In genomic region chr15:43799209-43799944, GRCh38 we compare ENCODE assay signal across 8 cellular contexts. TPM values are rescaled to one million over a fixed set of nuclear protein-coding genes. Genes with fewer than 3 reads are reported as not detected.
DNase-seq lines count a peak whose midpoint lies in the region; FAIRE-seq and TF ChIP-seq lines count a peak whose summit lies in the region.

No MANE protein-coding gene starts in this region.

- CTCF ChIA-PET in Caco-2 (lab: Charles Lee): no interaction called here

- peak overlapping the region; percentile 98 for H3K4me3 Mint-ChIP-seq in Caco-2 (ENCODE audit: unreplicated experiment)
- peak overlapping the region; percentile 100 for H3K4me3 Mint-ChIP-seq in astrocyte (ENCODE audit: unreplicated experiment)

- no peaks in the 10 kb centered on the region for H3K9me2 ChIP-seq in neural cell (ENCODE audit: insufficient read depth, low read length)

- H3K27me3 ChIP-seq in Caco-2 (replicated peaks; ENCODE audit: control insufficient read depth, insufficient read depth, low read length) (no peaks in the 10 kb centered on the region), astrocyte (ENCODE audit: insufficient read depth, low read length) (no peaks in the 10 kb centered on the region), neural cell (ENCODE audit: insufficient read depth, low read depth, low read length) (no peaks in the 10 kb centered on the region)

- FAIRE-seq in astrocyte (lab: Jason Lieb, UNC): no peak

- no TSS peak for BruUV-seq in Caco-2 (replicated peaks; lab: Mats Ljungman, UMichigan)

- H3K9ac ChIP-seq in astrocyte (ENCODE audit: low read length): no peak overlapping the region
- no peak overlapping the region for H3K9ac ChIP-seq in neural cell (ENCODE audit: low read length)

- no peak for TF ChIP-seq CTCF in Caco-2 (IDR thresholded peaks at IDR 0.05; ENCODE audit: insufficient read depth in 1 of 2, low read depth in 1 of 2, low read length in 1 of 2, severe bottlenecking in 1 of 2, unreplicated experiment in 1 of 2)
- no peak for TF ChIP-seq CTCF in astrocyte (IDR thresholded peaks at IDR 0.05; ENCODE audit: insufficient read depth, low read depth, low read length)
- TF ChIP-seq CTCF in neural cell (IDR thresholded peaks at IDR 0.05; ENCODE audit: poor library complexity, severe bottlenecking): no peak

- H3K4me2 ChIP-seq in astrocyte (ENCODE audit: low read length) (no peak overlapping the region), neural cell (ENCODE audit: low read length) (no peak overlapping the region)

- H3K4me1 ChIP-seq in Caco-2: peaks cover 13% of the 10 kb centered on the region
- H3K4me1 ChIP-seq in astrocyte (ENCODE audit: insufficient read depth, low read length): peaks cover 24% of the 10 kb centered on the region

- no peaks in the 10 kb centered on the region for H3K9me3 ChIP-seq in Caco-2
- no peaks in the 10 kb centered on the region for H3K9me3 ChIP-seq in astrocyte (ENCODE audit: insufficient read depth, low read depth, low read length)
- no peaks in the 10 kb centered on the region for H3K9me3 ChIP-seq in neural cell (ENCODE audit: low read length)

- no peak for TF ChIP-seq RAD21 in neural cell (conservative IDR thresholded peaks at IDR 0.05)

- intact Hi-C loops in Caco-2 (cut with micrococcal nuclease; ENCODE audit: unreplicated experiment): no loop called here

- TF ChIP-seq EP300 in neural cell (conservative IDR thresholded peaks at IDR 0.05; ENCODE audit: poor library complexity, severe bottlenecking): no peak

- H3K4me1 Mint-ChIP-seq in Caco-2 (ENCODE audit: low read depth, unreplicated experiment) (peaks cover 26% of the 10 kb centered on the region), astrocyte (ENCODE audit: low read depth, unreplicated experiment) (peaks cover 54% of the 10 kb centered on the region)

- H3K27ac Mint-ChIP-seq in Caco-2 (ENCODE audit: unreplicated experiment) (peak overlapping the region; percentile 99), astrocyte (ENCODE audit: unreplicated experiment) (peak overlapping the region; percentile 83)

- H2AFZ ChIP-seq in astrocyte (ENCODE audit: low read depth, low read length): no peak overlapping the region
- no peak overlapping the region for H2AFZ ChIP-seq in neural cell (ENCODE audit: low read depth, low read length)

- POLR2A ChIA-PET in Caco-2 (lab: Charles Lee): no interaction called here

- H3K79me2 ChIP-seq in astrocyte (ENCODE audit: insufficient read depth, low read length) (peaks cover 31% of the 10 kb centered on the region), neural cell (replicated peaks; ENCODE audit: insufficient read depth, low read length) (peaks cover 8% of the 10 kb centered on the region)

- H3K27ac ChIP-seq in astrocyte (ENCODE audit: low read depth, low read length): no peak overlapping the region
- peak overlapping the region; percentile 82 for H3K27ac ChIP-seq in neural cell (ENCODE audit: low read length)

- no peaks in the 10 kb centered on the region for H3F3A ChIP-seq in neural cell (ENCODE audit: insufficient read depth, low read length, poor library complexity, severe bottlenecking)

- H3K9me3 Mint-ChIP-seq in Caco-2 (ENCODE audit: unreplicated experiment): no peaks in the 10 kb centered on the region
- H3K9me3 Mint-ChIP-seq in astrocyte (ENCODE audit: unreplicated experiment): peaks cover 2% of the 10 kb centered on the region

- H4K20me1 ChIP-seq in astrocyte (ENCODE audit: insufficient read depth, low read length): peaks cover 34% of the 10 kb centered on the region
- no peaks in the 10 kb centered on the region for H4K20me1 ChIP-seq in neural cell (ENCODE audit: insufficient read depth)

- no peak overlapping the region for H3K4me3 ChIP-seq in Caco-2 (ENCODE audit: low read depth, low read length)
- no peak overlapping the region for H3K4me3 ChIP-seq in astrocyte (ENCODE audit: insufficient read depth, low read depth, low read length)
- H3K4me3 ChIP-seq in neural cell (ENCODE audit: low read length): no peak overlapping the region

- H3K36me3 ChIP-seq in Caco-2 (ENCODE audit: control insufficient read depth, insufficient read depth, low read length) (peaks cover 7% of the 10 kb centered on the region), astrocyte (ENCODE audit: insufficient read depth, low read length) (peaks cover 33% of the 10 kb centered on the region), neural cell (ENCODE audit: insufficient read depth, low read length) (peaks cover 7% of the 10 kb centered on the region)

- H3K27me3 Mint-ChIP-seq in Caco-2 (ENCODE audit: insufficient read depth, unreplicated experiment) (no peaks in the 10 kb centered on the region), astrocyte (ENCODE audit: low read depth, unreplicated experiment) (no peaks in the 10 kb centered on the region)

- H3K36me3 Mint-ChIP-seq in Caco-2 (ENCODE audit: insufficient read depth, unreplicated experiment) (peaks cover 74% of the 10 kb centered on the region), astrocyte (ENCODE audit: low read depth, unreplicated experiment) (peaks cover 32% of the 10 kb centered on the region)

- peak; percentile 18 to 36 for DNase-seq in Caco-2
- peak; percentile 59 for DNase-seq in NAMALWA (ENCODE audit: low spot score)
- DNase-seq in astrocyte (ENCODE audit: low read depth): no peak
- DNase-seq in NCI-H1930 (lab: John Stamatoyannopoulos, UW): no peak
- no peak for DNase-seq in GF-D8 (lab: John Stamatoyannopoulos, UW)
- DNase-seq in activated gamma-delta T cell (lab: John Stamatoyannopoulos, UW): no peak
- DNase-seq in activated effector memory CD4-positive, alpha-beta T cell treated with anti-CD3 and anti-CD28 coated beads, Interleukin-2, amount 50 U/mL, for 16 hours: no peak

TF ChIP-seq in neural cell, 6 proteins besides CTCF, POLR2A, EP300 and RAD21:
- no peak for TF ChIP-seq REST (IDR thresholded peaks at IDR 0.05; ENCODE audit: borderline replicate concordance)
- no peak for TF ChIP-seq MXI1 (conservative IDR thresholded peaks at IDR 0.05; ENCODE audit: poor library complexity, severe bottlenecking)
- no peak for TF ChIP-seq POLR2AphosphoS5 (IDR thresholded peaks at IDR 0.05)
- TF ChIP-seq EZH2 (IDR thresholded peaks at IDR 0.05; ENCODE audit: borderline replicate concordance, insufficient read depth, low read length, poor library complexity, severe bottlenecking): no peak

RNA-seq across cellular contexts. Expression of gene SERINC4, which starts 0.6 kb away (rescaled TPM):
- total RNA-seq in Caco-2 (2022) (0.21 and 0.23 TPM in 2 replicates), astrocyte (0.30 TPM in 1 of 2 replicates, not detected in the other)
- 0.38 and 0.47 TPM in 2 replicates for polyA plus RNA-seq in neural cell
- polyA minus RNA-seq in neural cell: not detected in 2 replicates

RNA-seq across cellular contexts. Expression of gene HYPK, which starts 1.0 kb away (rescaled TPM):
- total RNA-seq in Caco-2 (2022): 17.9 and 20.4 TPM in 2 replicates
- total RNA-seq in astrocyte: 13.7 and 15.7 TPM in 2 replicates
- 4.4 and 5.0 TPM in 2 replicates for polyA plus RNA-seq in neural cell
- 9.6 and 11.7 TPM in 2 replicates for polyA minus RNA-seq in neural cell

RNA-seq across cellular contexts. Expression of gene SERF2, which starts 7.3 kb away (rescaled TPM):
- total RNA-seq in Caco-2 (2022) (816 and 823 TPM in 2 replicates), astrocyte (933 and 945 TPM in 2 replicates)
- 548 and 726 TPM in 2 replicates for polyA plus RNA-seq in neural cell
- 89.9 and 113 TPM in 2 replicates for polyA minus RNA-seq in neural cell

RNA-seq across cellular contexts. Expression of gene ELL3, which starts 22.6 kb away (rescaled TPM):
- total RNA-seq in Caco-2 (2022): 0.18 TPM in 1 of 2 replicates, not detected in the other
- total RNA-seq in astrocyte: 3.2 and 3.8 TPM in 2 replicates
- 2.2 TPM in 1 of 2 replicates, not detected in the other for polyA plus RNA-seq in neural cell
- not detected in 2 replicates for polyA minus RNA-seq in neural cell

RNA-seq across cellular contexts. Expression of gene MFAP1, which starts 25.1 kb away (rescaled TPM):
- total RNA-seq in Caco-2 (2022) (37.1 and 37.4 TPM in 2 replicates), astrocyte (33.1 and 35.2 TPM in 2 replicates)
- 35.8 and 37.7 TPM in 2 replicates for polyA plus RNA-seq in neural cell
- 31.7 and 39.4 TPM in 2 replicates for polyA minus RNA-seq in neural cell

Comparison
In these comparisons a context has a peak if more than half of its experiments do, and no peak if none do; other contexts are left out.
1. DNase-seq: peak in Caco-2 (2 of 2) and NAMALWA (single experiment); none in astrocyte (single experiment), NCI-H1930 (0 of 2), GF-D8 (single experiment), activated gamma-delta T cell (single experiment) and activated effector memory CD4-positive, alpha-beta T cell treated with anti-CD3 and anti-CD28 coated beads, Interleukin-2, amount 50 U/mL, for 16 hours (single experiment).